Comparison of ENCODE assay signal across 23 cellular contexts in genomic region chr7:36201122-36201723, GRCh38.
"Had no signal": no experiment of that assay in that cellular context is flagged by ENCODE, and none has a peak within 500 bp of the region (broad histone marks: within the 10 kb centered on the region; RNA-seq: fewer than 3 reads in every experiment).

No MANE protein-coding gene starts in this region.

- H3K9me3 Mint-ChIP-seq: activated T-cell treated with anti-CD3 and anti-CD28 coated beads, Interleukin-2, amount 50 U/mL, for 24 hours; activated T-helper 17 cell treated with anti-CD3 and anti-CD28 coated beads, Interleukin-2, amount 50 U/mL, for 72 hours; memory B cell; nephron; stimulated activated memory B cell treated with anti-CD40 and anti-IgM and Interleukin-4, amounts not matched to agents 10 μg/mL and 1 μg/mL and 100 μg/mL, for 72 hours had no signal

- H3K27ac ChIP-seq: vagina, WERI-Rb-1 had no signal

- H3K36me3 Mint-ChIP-seq: activated naive CD8-positive, alpha-beta T cell; memory B cell; stimulated activated memory B cell treated with anti-CD40 and anti-IgM and Interleukin-4, amounts not matched to agents 10 μg/mL and 1 μg/mL and 100 μg/mL, for 72 hours had no signal

- H3K9me3 ChIP-seq: esophagus muscularis mucosa, gastroesophageal sphincter, sigmoid colon, vagina had no signal

- H3K4me1 Mint-ChIP-seq: memory B cell; stimulated activated memory B cell treated with anti-CD40 and anti-IgM and Interleukin-4, amounts not matched to agents 10 μg/mL and 1 μg/mL and 100 μg/mL, for 72 hours had no signal

- H3K27ac Mint-ChIP-seq: activated naive CD8-positive, alpha-beta T cell; activated T-helper 17 cell treated with anti-CD3 and anti-CD28 coated beads, Interleukin-2, amount 50 U/mL, for 72 hours; memory B cell; stimulated activated memory B cell treated with anti-CD40 and anti-IgM and Interleukin-4, amounts not matched to agents 10 μg/mL and 1 μg/mL and 100 μg/mL, for 72 hours had no signal

- H3K27me3 Mint-ChIP-seq: activated naive CD8-positive, alpha-beta T cell; activated T-cell treated with anti-CD3 and anti-CD28 coated beads, Interleukin-2, amount 50 U/mL, for 24 hours; activated T-helper 17 cell treated with anti-CD3 and anti-CD28 coated beads, Interleukin-2, amount 50 U/mL, for 72 hours had no signal

- H3K4me3 Mint-ChIP-seq: activated naive CD8-positive, alpha-beta T cell; activated T-cell treated with anti-CD3 and anti-CD28 coated beads, Interleukin-2, amount 50 U/mL, for 24 hours; memory B cell; nephron; stimulated activated memory B cell treated with anti-CD40 and anti-IgM and Interleukin-4, amounts not matched to agents 10 μg/mL and 1 μg/mL and 100 μg/mL, for 72 hours had no signal

- DNase-seq: activated CD4-positive, alpha-beta T cell treated with anti-CD3 and anti-CD28 coated beads for 1 hour; activated CD4-positive, alpha-beta T cell treated with anti-CD3 and anti-CD28 coated beads, Interleukin-2, amount 50 U/mL, for 1 hour; activated CD8-positive, alpha-beta memory T cell treated with anti-CD3 and anti-CD28 coated beads for 24 hours; activated CD8-positive, alpha-beta memory T cell treated with anti-CD3 and anti-CD28 coated beads, Interleukin-2, amount 50 U/mL, for 4 hours; activated T-cell treated with anti-CD3 and anti-CD28 coated beads, Interleukin-2, amount 50 U/mL, for 24 hours; central memory CD4-positive, alpha-beta T cell; effector memory CD4-positive, alpha-beta T cell; hypothalamus; left colon; occipital lobe; sigmoid colon; stimulated activated CD4-positive, alpha-beta T cell treated with anti-CD3 and anti-CD28 coated beads, Interleukin-15, amount 100 ng/mL, for 24 hours; trophoblast cell; WERI-Rb-1 had no signal

- H3K4me3 ChIP-seq: esophagus muscularis mucosa, gastroesophageal sphincter, sigmoid colon, smooth muscle cell, vagina had no signal

- H3K36me3 ChIP-seq: esophagus muscularis mucosa, gastroesophageal sphincter, sigmoid colon, vagina, WERI-Rb-1 had no signal

- H3K27me3 ChIP-seq: esophagus muscularis mucosa, gastroesophageal sphincter, sigmoid colon, vagina had no signal
